Comparison of ENCODE assay signal across 20 cellular contexts in genomic region chr10:32412499-32412853, GRCh38.
DNase-seq lines count a peak whose midpoint lies in the region; ATAC-seq, FAIRE-seq and TF ChIP-seq lines count a peak whose summit lies in the region.
"Had no signal": no experiment of that assay in that cellular context is flagged by ENCODE, and none has a peak within 500 bp of the region (broad histone marks: within the 10 kb centered on the region; RNA-seq: fewer than 3 reads in every experiment).

No MANE protein-coding gene starts in this region.

- TF ChIP-seq CTCF in coronary artery (IDR thresholded peaks at IDR 0.05), result no peak

- ATAC-seq in HG02885 (IDR thresholded peaks at IDR 0.05; ENCODE audit: poor library complexity, unreplicated experiment), result no peak
- ATAC-seq: activated CD4-positive, alpha-beta T cell treated with anti-CD3 and anti-CD28 coated beads for 36 hours; activated T-cell treated with anti-CD3 and anti-CD28 coated beads, Interleukin-2, amount 50 U/mL, for 4 hours; CD8-positive, alpha-beta T cell; naive thymus-derived CD4-positive, alpha-beta T cell had no signal

- FAIRE-seq in urothelium cell line (lab: Jason Lieb, UNC), result no peak
- FAIRE-seq: frontal cortex, GM19239, islet of Langerhans had no signal

- H3K4me3 ChIP-seq in coronary artery, result peak overlapping the region; percentile 2

- DNase-seq in NCI-H82 treated with DMSO at 0.1 percent for 48 hours (lab: John Stamatoyannopoulos, UW; ENCODE audit: unreplicated experiment), result peak; percentile 2
- DNase-seq in NCI-H82 (lab: John Stamatoyannopoulos, UW), result no peak
- no peak for DNase-seq in coronary artery (ENCODE audit: low spot score)
- DNase-seq in kidney glomerular epithelial cell (lab: John Stamatoyannopoulos, UW), result peak; percentile 50
- DNase-seq in urothelium cell line (ENCODE audit: low spot score), result peak; percentile 36
- no peak for DNase-seq in GM19240 (ENCODE audit: insufficient read length, low spot score)
- no peak for DNase-seq in activated T-cell treated with anti-CD3 and anti-CD28 coated beads for 4 hours
- DNase-seq: activated CD4-positive, alpha-beta T cell treated with anti-CD3 and anti-CD28 coated beads for 36 hours; activated T-cell treated with anti-CD3 and anti-CD28 coated beads, Interleukin-2, amount 50 U/mL, for 4 hours; CD8-positive, alpha-beta T cell; GDM1; naive thymus-derived CD4-positive, alpha-beta T cell; NCI-H1436; NCI-H524; stimulated activated naive CD4-positive, alpha-beta T cell treated with Interleukin-2 at 50 U/mL for 16 hours; T-helper 2 cell had no signal

- H3K27ac ChIP-seq in coronary artery, result peak overlapping the region in 1 of 2 donors; percentile 17

Comparison
In these comparisons a context has a peak if more than half of its experiments do, and no peak if none do; other contexts are left out.
1. DNase-seq: peak in NCI-H82 treated with DMSO at 0.1 percent for 48 hours (single experiment), kidney glomerular epithelial cell (single experiment) and urothelium cell line (single experiment); none in NCI-H82 (single experiment), coronary artery (single experiment), GM19240 (single experiment) and activated T-cell treated with anti-CD3 and anti-CD28 coated beads for 4 hours (single experiment).